2 cellular contexts compared by ENCODE assay signal in the genomic region with DNA sequence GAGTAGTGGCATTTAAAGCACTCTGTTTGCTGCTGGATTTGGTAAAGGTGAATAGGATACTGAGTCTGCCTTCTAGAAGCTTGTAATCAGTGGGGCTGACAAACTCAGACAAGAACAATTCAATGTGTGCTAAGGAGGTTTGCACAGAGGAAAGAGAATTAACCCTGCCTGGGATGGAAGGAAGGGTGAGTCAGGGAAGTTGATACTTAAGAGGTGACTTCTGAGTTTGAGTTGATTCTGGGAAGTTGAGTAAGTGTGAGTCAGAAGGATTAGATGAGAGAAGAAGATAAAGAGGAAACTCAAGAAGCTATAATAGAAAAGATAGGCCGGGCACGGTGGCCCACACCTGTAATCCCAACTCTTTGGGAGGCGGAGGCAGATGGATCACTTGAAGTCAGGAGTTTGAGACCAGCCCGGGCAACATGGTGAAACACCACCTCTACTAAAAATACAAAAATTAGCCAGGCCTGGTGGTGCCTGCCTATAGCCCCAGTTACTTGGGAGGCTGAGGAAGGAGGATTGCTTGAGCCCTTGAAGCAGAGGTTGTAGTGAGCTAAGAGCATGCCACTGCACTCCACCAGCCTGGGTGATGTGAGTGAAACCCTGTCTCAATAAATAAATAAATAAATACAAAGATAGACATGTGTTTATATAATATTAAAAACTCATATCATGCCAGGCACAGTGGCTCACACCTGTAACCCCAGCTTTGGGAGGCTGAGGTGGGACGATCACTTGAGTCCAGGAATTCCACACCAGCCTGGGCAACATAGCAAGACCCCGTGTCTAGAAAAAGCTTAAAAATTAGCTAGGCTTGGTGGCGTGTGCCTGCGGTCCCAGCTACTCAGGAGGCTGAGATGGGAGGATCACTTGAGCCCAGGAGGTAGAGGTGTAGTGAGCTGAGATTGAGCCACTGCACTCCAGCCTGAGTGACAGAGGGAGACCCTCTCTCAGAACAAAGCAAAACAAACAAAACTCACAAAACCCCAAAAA.
TF ChIP-seq lines count a peak whose summit lies in the region.

No MANE protein-coding gene starts in this region.

TF ChIP-seq in SK-N-SH, 30 proteins besides CTCF, POLR2A, EP300 and RAD21 (continued from another document):
- TF ChIP-seq FOSL2 (IDR thresholded peaks at IDR 0.05; ENCODE audit: borderline replicate concordance, low read depth) (peak; percentile 98), NFIC (IDR thresholded peaks at IDR 0.05; ENCODE audit: borderline replicate concordance) (peak; percentile 34; the same call in 1 of the 2 replicates), FOXJ3 (CRISPR knock-in tag; IDR thresholded peaks at IDR 0.05) (no peak), TEAD4 (IDR thresholded peaks at IDR 0.05; ENCODE audit: borderline replicate concordance, insufficient read depth) (peak; percentile 52; the same call in 1 of the 2 replicates), SMC3 (IDR thresholded peaks at IDR 0.05; ENCODE audit: low read depth, low read length) (no peak), TCF12 (IDR thresholded peaks at IDR 0.05) (peak; percentile 81), NRF1 (IDR thresholded peaks at IDR 0.05; ENCODE audit: low read depth, low read length) (no peak), TAF1 (IDR thresholded peaks at IDR 0.05; ENCODE audit: borderline replicate concordance, low read depth, low read length) (no peak), USF2 (IDR thresholded peaks at IDR 0.05; ENCODE audit: borderline replicate concordance, low read depth, low read length) (no peak), EZH2phosphoT487 (IDR thresholded peaks at IDR 0.05; ENCODE audit: borderline replicate concordance, low read depth) (no peak), GABPA (IDR thresholded peaks at IDR 0.05; ENCODE audit: low read depth) (no peak), RXRA (IDR thresholded peaks at IDR 0.05; ENCODE audit: borderline replicate concordance, low read depth) (peak; percentile 49; the same call in 1 of the 2 replicates), MEF2A (IDR thresholded peaks at IDR 0.05; ENCODE audit: borderline replicate concordance, low read depth) (no peak)
- TF ChIP-seq, protein P1, sequence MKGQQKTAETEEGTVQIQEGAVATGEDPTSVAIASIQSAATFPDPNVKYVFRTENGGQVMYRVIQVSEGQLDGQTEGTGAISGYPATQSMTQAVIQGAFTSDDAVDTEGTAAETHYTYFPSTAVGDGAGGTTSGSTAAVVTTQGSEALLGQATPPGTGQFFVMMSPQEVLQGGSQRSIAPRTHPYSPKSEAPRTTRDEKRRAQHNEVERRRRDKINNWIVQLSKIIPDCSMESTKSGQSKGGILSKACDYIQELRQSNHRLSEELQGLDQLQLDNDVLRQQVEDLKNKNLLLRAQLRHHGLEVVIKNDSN (IDR thresholded peaks at IDR 0.05; ENCODE audit: borderline replicate concordance, low read depth): peak; percentile 33; the same call in 1 of the 2 replicates
- TF ChIP-seq, protein P2, sequence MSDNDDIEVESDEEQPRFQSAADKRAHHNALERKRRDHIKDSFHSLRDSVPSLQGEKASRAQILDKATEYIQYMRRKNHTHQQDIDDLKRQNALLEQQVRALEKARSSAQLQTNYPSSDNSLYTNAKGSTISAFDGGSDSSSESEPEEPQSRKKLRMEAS (IDR thresholded peaks at IDR 0.05; ENCODE audit: low read depth): peak; percentile 64
- TF ChIP-seq, protein P3, sequence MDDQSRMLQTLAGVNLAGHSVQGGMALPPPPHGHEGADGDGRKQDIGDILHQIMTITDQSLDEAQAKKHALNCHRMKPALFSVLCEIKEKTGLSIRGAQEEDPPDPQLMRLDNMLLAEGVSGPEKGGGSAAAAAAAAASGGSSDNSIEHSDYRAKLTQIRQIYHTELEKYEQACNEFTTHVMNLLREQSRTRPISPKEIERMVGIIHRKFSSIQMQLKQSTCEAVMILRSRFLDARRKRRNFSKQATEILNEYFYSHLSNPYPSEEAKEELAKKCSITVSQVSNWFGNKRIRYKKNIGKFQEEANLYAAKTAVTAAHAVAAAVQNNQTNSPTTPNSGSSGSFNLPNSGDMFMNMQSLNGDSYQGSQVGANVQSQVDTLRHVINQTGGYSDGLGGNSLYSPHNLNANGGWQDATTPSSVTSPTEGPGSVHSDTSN (IDR thresholded peaks at IDR 0.05): peak; percentile 49; the same call in 1 of the 2 replicates

TF ChIP-seq in HepG2, 621 proteins besides CTCF, POLR2A, EP300 and RAD21:
- TF ChIP-seq RERE (CRISPR knock-in tag; IDR thresholded peaks at IDR 0.05; ENCODE audit: low read depth): no peak
- no peak for TF ChIP-seq GATAD2A (CRISPR knock-in tag; IDR thresholded peaks at IDR 0.05)
- TF ChIP-seq, protein P4, sequence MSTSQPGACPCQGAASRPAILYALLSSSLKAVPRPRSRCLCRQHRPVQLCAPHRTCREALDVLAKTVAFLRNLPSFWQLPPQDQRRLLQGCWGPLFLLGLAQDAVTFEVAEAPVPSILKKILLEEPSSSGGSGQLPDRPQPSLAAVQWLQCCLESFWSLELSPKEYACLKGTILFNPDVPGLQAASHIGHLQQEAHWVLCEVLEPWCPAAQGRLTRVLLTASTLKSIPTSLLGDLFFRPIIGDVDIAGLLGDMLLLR (CRISPR knock-in tag; IDR thresholded peaks at IDR 0.05): no peak
- TF ChIP-seq, protein P2 (IDR thresholded peaks at IDR 0.05): no peak
- TF ChIP-seq PHF8 (CRISPR knock-in tag; IDR thresholded peaks at IDR 0.05): no peak
- no peak for TF ChIP-seq NFIC (IDR thresholded peaks at IDR 0.05; ENCODE audit: low read length)
- no peak for TF ChIP-seq TIGD3 (CRISPR knock-in tag; IDR thresholded peaks at IDR 0.05; ENCODE audit: borderline replicate concordance)
- TF ChIP-seq MAZ (IDR thresholded peaks at IDR 0.05; ENCODE audit: borderline replicate concordance, low read depth, low read length): no peak
- TF ChIP-seq MAZ (CRISPR knock-in tag; IDR thresholded peaks at IDR 0.05; ENCODE audit: low read depth): no peak
- TF ChIP-seq ZNF253 (CRISPR knock-in tag; IDR thresholded peaks at IDR 0.05; ENCODE audit: borderline replicate concordance): no peak
